ENCODE assay signal across 1 cellular context in the genomic region with DNA sequence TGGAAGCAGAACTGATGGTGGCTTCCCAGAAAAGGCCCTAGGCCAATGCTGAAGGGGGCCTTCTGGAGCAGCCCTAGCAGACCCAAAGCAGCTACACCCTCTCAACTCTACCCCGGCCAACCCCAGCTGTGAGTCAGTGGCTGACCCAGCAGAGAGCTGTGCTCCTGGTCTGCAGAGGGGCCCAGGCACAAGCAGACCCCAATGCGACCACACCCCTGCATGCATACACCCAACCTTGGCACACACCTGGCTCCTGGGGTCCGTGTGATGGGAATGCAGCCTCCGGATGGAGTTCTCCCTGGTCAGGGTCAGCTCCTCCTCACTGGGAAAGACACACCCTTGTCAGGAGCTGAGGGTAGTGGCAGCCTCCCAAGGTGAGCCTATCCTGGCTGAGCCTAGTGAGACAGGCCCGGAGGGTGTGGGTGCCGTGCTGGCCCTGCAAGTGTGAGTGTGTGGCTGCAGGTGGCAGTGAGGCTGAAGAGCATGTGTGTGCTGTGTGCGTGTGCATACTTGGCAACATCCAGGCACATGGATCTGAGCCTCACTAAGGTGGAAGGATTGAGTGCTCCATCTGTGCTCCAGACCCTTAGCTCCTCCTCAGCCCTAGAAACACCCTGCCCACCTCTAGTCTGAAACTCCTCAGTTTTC.
TF ChIP-seq lines count a peak whose summit lies in the region.

No MANE protein-coding gene starts in this region.

TF ChIP-seq in H1, 55 proteins besides CTCF, POLR2A, EP300 and RAD21:
- TF ChIP-seq GTF2F1 (IDR thresholded peaks at IDR 0.05; ENCODE audit: borderline replicate concordance, low read depth, low read length) = no peak
- no peak for TF ChIP-seq PHF8 (conservative IDR thresholded peaks at IDR 0.05; ENCODE audit: low read depth, low read length)
- TF ChIP-seq RXRA (IDR thresholded peaks at IDR 0.05; ENCODE audit: insufficient read depth, low read depth, low read length) = no peak
- TF ChIP-seq MAFK (IDR thresholded peaks at IDR 0.05; ENCODE audit: low read depth, low read length) = no peak
- TF ChIP-seq BACH1 (IDR thresholded peaks at IDR 0.05; ENCODE audit: low read length) = no peak
- no peak for TF ChIP-seq TAF7 (optimal IDR thresholded peaks at IDR 0.05; ENCODE audit: borderline replicate concordance, low read depth, low read length)
- no peak for TF ChIP-seq SIN3A (conservative IDR thresholded peaks at IDR 0.05 in 1 of 2, IDR thresholded peaks at IDR 0.05 in 1 of 2; ENCODE audit: low read depth in 1 of 2, low read length in 2 of 2)
- no peak for TF ChIP-seq ASH2L (IDR thresholded peaks at IDR 0.05; ENCODE audit: low read length)
- no peak for TF ChIP-seq JUN (IDR thresholded peaks at IDR 0.05; ENCODE audit: low read depth, low read length)
- no peak for TF ChIP-seq RNF2 (IDR thresholded peaks at IDR 0.05; ENCODE audit: borderline replicate concordance, low read depth, low read length, missing control alignments, poor library complexity, severe bottlenecking)
- TF ChIP-seq, protein P1, sequence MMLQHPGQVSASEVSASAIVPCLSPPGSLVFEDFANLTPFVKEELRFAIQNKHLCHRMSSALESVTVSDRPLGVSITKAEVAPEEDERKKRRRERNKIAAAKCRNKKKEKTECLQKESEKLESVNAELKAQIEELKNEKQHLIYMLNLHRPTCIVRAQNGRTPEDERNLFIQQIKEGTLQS (IDR thresholded peaks at IDR 0.05; ENCODE audit: insufficient read depth, low read depth, low read length) = no peak
- TF ChIP-seq SP2 (IDR thresholded peaks at IDR 0.05; ENCODE audit: low read length) = no peak
- TF ChIP-seq CTBP2 (IDR thresholded peaks at IDR 0.05; ENCODE audit: borderline replicate concordance, insufficient read depth, insufficient read length, low read length) = no peak
- TF ChIP-seq TAF1 (IDR thresholded peaks at IDR 0.05; ENCODE audit: low read depth, low read length) = no peak
- TF ChIP-seq SRF (IDR thresholded peaks at IDR 0.05; ENCODE audit: low read depth, low read length) = no peak
- no peak for TF ChIP-seq CHD1 (IDR thresholded peaks at IDR 0.05; ENCODE audit: low read depth, low read length)
- no peak for TF ChIP-seq SIX5 (IDR thresholded peaks at IDR 0.05; ENCODE audit: low read depth, low read length)
- no peak for TF ChIP-seq CBX5 (IDR thresholded peaks at IDR 0.05; ENCODE audit: low read depth, low read length)
- no peak for TF ChIP-seq KDM4A (IDR thresholded peaks at IDR 0.05; ENCODE audit: low read depth, low read length, severe bottlenecking)
- TF ChIP-seq EGR1 (IDR thresholded peaks at IDR 0.05; ENCODE audit: borderline replicate concordance, low read depth, low read length) = no peak
